In the genomic region with DNA sequence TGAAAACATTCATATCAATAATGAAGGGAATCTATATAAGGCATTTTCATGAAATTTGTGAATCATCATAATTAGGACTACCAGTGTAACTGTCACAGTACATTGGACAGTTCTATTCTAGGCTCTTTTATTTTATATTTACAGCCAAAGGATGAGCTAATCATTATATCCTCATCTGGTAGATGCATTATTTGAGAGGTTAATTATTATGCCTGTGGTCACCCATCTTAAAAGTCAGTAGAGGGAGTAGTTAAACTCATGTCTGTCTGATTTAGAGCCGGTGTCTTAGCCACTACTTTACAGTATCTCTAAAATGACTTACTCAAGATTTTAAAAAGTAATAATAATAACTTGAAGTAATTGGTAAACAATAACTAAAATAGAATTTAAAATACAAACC, we compare ENCODE assay signal across 32 cellular contexts.
DNase-seq lines count a peak whose midpoint lies in the region; ATAC-seq, FAIRE-seq and TF ChIP-seq lines count a peak whose summit lies in the region.
"Had no signal": no experiment of that assay in that cellular context is flagged by ENCODE, and none has a peak within 500 bp of the region (broad histone marks: within the 10 kb centered on the region; RNA-seq: fewer than 3 reads in every experiment).

No MANE protein-coding gene starts in this region.

- ATAC-seq in GM18511 (IDR thresholded peaks at IDR 0.05; ENCODE audit: unreplicated experiment) (peak; percentile 47), GM21423 (IDR thresholded peaks at IDR 0.05; ENCODE audit: unreplicated experiment) (peak; percentile 37), HG03175 (IDR thresholded peaks at IDR 0.05; ENCODE audit: unreplicated experiment) (peak; percentile 45), GM19023 (IDR thresholded peaks at IDR 0.05; ENCODE audit: unreplicated experiment) (no peak), left cardiac atrium (no peak), GM18858 (IDR thresholded peaks at IDR 0.05; ENCODE audit: unreplicated experiment) (no peak)
- ATAC-seq: A549; activated CD8-positive, alpha-beta T cell treated with anti-CD3 and anti-CD28 coated beads for 36 hours; PC-3; Right ventricle myocardium inferior had no signal

- no peaks in the 10 kb centered on the region for H3K9me3 Mint-ChIP-seq in endothelial cell (ENCODE audit: unreplicated experiment)
- H3K9me3 Mint-ChIP-seq: activated CD8-positive, alpha-beta T cell treated with anti-CD3 and anti-CD28 coated beads for 36 hours; activated naive CD4-positive, alpha-beta T cell treated with anti-CD3 and anti-CD28 coated beads, Interleukin-2, amount 50 U/mL, for 24 hours; activated T-helper 2 cell treated with anti-CD3 and anti-CD28 coated beads, Interferon-gamma antibody, Interleukin-2, Interleukin-4, amounts not matched to agents 10 μg/mL and 5 μg/mL and 100 μg/mL, durations not matched to agents 14 hours and 24 hours and 36 hours; IgD-negative memory B cell; nephron had no signal

- H3K9ac ChIP-seq in kidney (ENCODE audit: low read length in 2 of 2), result no peak overlapping the region
- H3K9ac ChIP-seq: GM23248 had no signal

- no peak overlapping the region for H3K27ac ChIP-seq in kidney (ENCODE audit: low read depth in 2 of 2, low read length in 2 of 2)
- H3K27ac ChIP-seq: A549, breast epithelium, epithelial cell of prostate, GM23248, stomach, thyroid gland, vagina had no signal

- H3K36me3 Mint-ChIP-seq in endothelial cell (ENCODE audit: low read depth, unreplicated experiment), result no peaks in the 10 kb centered on the region
- H3K36me3 Mint-ChIP-seq: activated naive CD4-positive, alpha-beta T cell treated with anti-CD3 and anti-CD28 coated beads, Interleukin-2, amount 50 U/mL, for 24 hours; IgD-negative memory B cell had no signal

- H3K27ac Mint-ChIP-seq in endothelial cell (ENCODE audit: unreplicated experiment), result no peak overlapping the region
- H3K27ac Mint-ChIP-seq: activated CD8-positive, alpha-beta T cell treated with anti-CD3 and anti-CD28 coated beads for 36 hours; activated naive CD4-positive, alpha-beta T cell treated with anti-CD3 and anti-CD28 coated beads, Interleukin-2, amount 50 U/mL, for 24 hours; activated T-helper 2 cell treated with anti-CD3 and anti-CD28 coated beads, Interferon-gamma antibody, Interleukin-2, Interleukin-4, amounts not matched to agents 10 μg/mL and 5 μg/mL and 100 μg/mL, durations not matched to agents 14 hours and 24 hours and 36 hours; IgD-negative memory B cell had no signal

- no peak overlapping the region for H3K4me3 ChIP-seq in kidney (ENCODE audit: low read length in 2 of 2)
- H3K4me3 ChIP-seq: A549, breast epithelium, GM23248, stomach, thyroid gland, vagina had no signal

- H3K4me3 Mint-ChIP-seq in endothelial cell (ENCODE audit: unreplicated experiment), result no peak overlapping the region
- H3K4me3 Mint-ChIP-seq: activated CD8-positive, alpha-beta T cell treated with anti-CD3 and anti-CD28 coated beads for 36 hours; activated naive CD4-positive, alpha-beta T cell treated with anti-CD3 and anti-CD28 coated beads, Interleukin-2, amount 50 U/mL, for 24 hours; IgD-negative memory B cell; nephron had no signal

- H3K9me3 ChIP-seq in kidney (ENCODE audit: control insufficient read depth in 1 of 2, low read length in 2 of 2), result no peaks in the 10 kb centered on the region
- H3K9me3 ChIP-seq: A549, breast epithelium, stomach, thyroid gland, vagina had no signal

- no peak for TF ChIP-seq CTCF in kidney (IDR thresholded peaks at IDR 0.05; ENCODE audit: borderline replicate concordance, extremely low read depth, insufficient read depth)
- TF ChIP-seq CTCF in endothelial cell (IDR thresholded peaks at IDR 0.05; ENCODE audit: unreplicated experiment), result no peak

- peaks cover 2% of the 10 kb centered on the region for H3K4me1 Mint-ChIP-seq in endothelial cell (ENCODE audit: unreplicated experiment)
- H3K4me1 Mint-ChIP-seq: activated naive CD4-positive, alpha-beta T cell treated with anti-CD3 and anti-CD28 coated beads, Interleukin-2, amount 50 U/mL, for 24 hours; IgD-negative memory B cell had no signal

- H3K36me3 ChIP-seq in kidney (ENCODE audit: control insufficient read depth in 1 of 2, insufficient read depth in 2 of 2, low read length in 2 of 2), result no peaks in the 10 kb centered on the region
- H3K36me3 ChIP-seq: breast epithelium, stomach, thyroid gland, vagina had no signal

- no peak for DNase-seq in kidney
- no peak for DNase-seq in endothelial cell (ENCODE audit: low spot score)
- DNase-seq in left cardiac atrium, result no peak
- DNase-seq: activated CD8-positive, alpha-beta T cell treated with anti-CD3 and anti-CD28 coated beads for 36 hours; DMS53; GM23248; head of caudate nucleus; mammary epithelial cell; NCI-H1092; NCI-H187; NCI-H524 treated with DMSO at 0.1 percent for 48 hours; NK-92 treated with Interleukin-12 subunit alpha and Interleukin-12 subunit beta, amount 100 ng/mL, for 24 hours; PC-3; stimulated activated CD4-positive, alpha-beta T cell treated with anti-CD3 and anti-CD28 coated beads, Interleukin-2, amount 100 ng/mL, for 24 hours; stomach; T-helper 2 cell; thyroid gland had no signal

- FAIRE-seq in kidney (lab: Jason Lieb, UNC), result peak; percentile 45
- FAIRE-seq: A549, G401.6 had no signal

- no peaks in the 10 kb centered on the region for H3K27me3 Mint-ChIP-seq in endothelial cell (ENCODE audit: unreplicated experiment)
- H3K27me3 Mint-ChIP-seq: activated CD8-positive, alpha-beta T cell treated with anti-CD3 and anti-CD28 coated beads for 36 hours; activated naive CD4-positive, alpha-beta T cell treated with anti-CD3 and anti-CD28 coated beads, Interleukin-2, amount 50 U/mL, for 24 hours; IgD-negative memory B cell had no signal

- peaks cover 0 to 5% of the 10 kb centered on the region in 2 donors for H3K4me1 ChIP-seq in kidney (ENCODE audit: control insufficient read depth in 1 of 2, insufficient read depth in 1 of 2, low read depth in 1 of 2, low read length in 2 of 2)
- H3K4me1 ChIP-seq: A549, breast epithelium, stomach, thyroid gland, vagina had no signal

- intact Hi-C loops in kidney (cut with DNase I) (no loop called here), left cardiac atrium (cut with DNase I) (no loop called here)

Comparison
In these comparisons a context has a peak if more than half of its experiments do, and no peak if none do; other contexts are left out.
1. ATAC-seq: peak in GM18511 (single experiment), GM21423 (single experiment) and HG03175 (single experiment); none in GM19023 (single experiment), left cardiac atrium (0 of 2) and GM18858 (single experiment).